ENCODE assay signal across 14 cellular contexts in the genomic region with DNA sequence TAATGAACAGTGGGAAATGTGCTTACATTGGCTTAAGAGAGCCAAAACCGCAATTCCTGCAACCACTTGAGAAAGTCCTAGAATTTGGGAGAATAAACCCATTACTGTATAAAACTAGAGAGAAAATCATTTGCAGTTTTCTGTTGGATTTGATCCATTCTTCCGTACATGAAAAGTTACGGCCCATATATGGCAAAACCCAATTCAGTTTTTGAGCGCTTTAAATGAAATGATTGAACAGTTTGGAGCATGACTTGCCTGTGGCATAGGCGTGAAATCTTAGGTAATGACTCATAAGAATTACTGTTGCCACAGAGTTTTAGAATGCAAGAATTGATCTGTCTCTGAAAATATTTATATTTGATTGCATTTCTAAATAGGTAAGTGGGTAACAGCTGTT. TPM values are rescaled to one million over a fixed set of nuclear protein-coding genes. Genes with fewer than 3 reads are reported as not detected.
DNase-seq lines count a peak whose midpoint lies in the region; ATAC-seq, FAIRE-seq and TF ChIP-seq lines count a peak whose summit lies in the region.
"Had no signal": no experiment of that assay in that cellular context is flagged by ENCODE, and none has a peak within 500 bp of the region (broad histone marks: within the 10 kb centered on the region; RNA-seq: fewer than 3 reads in every experiment).

No MANE protein-coding gene starts in this region.

- in situ Hi-C loops in HepG2 (cut with HindIII; ENCODE audit: extremely low pct_ligation_motif_present, low pct_unique_long_range_greater_than_20kb) (no loop called here), GM12878 (cut with MboI) (no loop called here)

- no peaks in the 10 kb centered on the region for H3K36me3 ChIP-seq in right lobe of liver
- no peaks in the 10 kb centered on the region for H3K36me3 ChIP-seq in HepG2 (replicated peaks in 1 of 2; ENCODE audit: control insufficient read depth in 1 of 2, insufficient read depth in 2 of 2, low read length in 2 of 2)
- no peaks in the 10 kb centered on the region for H3K36me3 ChIP-seq in GM12878 (ENCODE audit: control insufficient read depth in 2 of 2, insufficient read depth in 2 of 2, low read length in 1 of 2)
- no peaks in the 10 kb centered on the region for H3K36me3 ChIP-seq in testis (ENCODE audit: low read depth, missing control alignments)
- no peaks in the 10 kb centered on the region for H3K36me3 ChIP-seq in smooth muscle cell (ENCODE audit: low read depth)
- H3K36me3 ChIP-seq: right atrium auricular region had no signal

- H3K27ac ChIP-seq in right lobe of liver = peak overlapping the region in 2 of 3 donors; percentile 27 to 47
- no peak overlapping the region for H3K27ac ChIP-seq in HepG2 (ENCODE audit: extremely low read length, insufficient read depth, low read length)
- H3K27ac ChIP-seq in GM12878 (ENCODE audit: control insufficient read depth, insufficient read depth) = no peak overlapping the region
- H3K27ac ChIP-seq in testis = no peak overlapping the region
- H3K27ac ChIP-seq in smooth muscle cell (ENCODE audit: low read depth) = no peak overlapping the region
- H3K27ac ChIP-seq: right atrium auricular region had no signal

- H3K4me3 ChIP-seq in right lobe of liver (no peak overlapping the region), HepG2 (replicated peaks in 1 of 3; ENCODE audit: insufficient read depth in 1 of 3, low read depth in 2 of 3, low read length in 3 of 3) (no peak overlapping the region), GM12878 (no peak overlapping the region), testis (no peak overlapping the region), smooth muscle cell (no peak overlapping the region)
- H3K4me3 ChIP-seq: right atrium auricular region had no signal

- no peak overlapping the region for H2AFZ ChIP-seq in HepG2 (ENCODE audit: low read length)
- no peak overlapping the region for H2AFZ ChIP-seq in GM12878 (ENCODE audit: control insufficient read depth, low read depth, low read length)
- H2AFZ ChIP-seq in smooth muscle cell (ENCODE audit: low read depth) = no peak overlapping the region

- WGBS in right lobe of liver (ENCODE audit: insufficient coverage, low coverage, low lambda C conversion rate, missing lambda C conversion rate) = 71% methylated on average over 5 of the region's 5 CpGs
- WGBS in HepG2 (ENCODE audit: low lambda C conversion rate) = 98% methylated on average over 5 of the region's 5 CpGs
- WGBS in GM12878 (ENCODE audit: insufficient coverage, insufficient replicate concordance, low lambda C conversion rate, missing lambda C conversion rate) = 90% methylated on average over 5 of the region's 5 CpGs
- 91 to 92% methylated on average over 5 of the region's 5 CpGs for WGBS in testis, 2 donors
- WGBS in smooth muscle cell (ENCODE audit: low lambda C conversion rate) = 86% methylated on average over 5 of the region's 5 CpGs

- CTCF ChIA-PET in HepG2 (lab: Yijun Ruan, JAX; ENCODE audit: low intra/inter-chr PET ratio, low total read pairs) = no interaction called here
- CTCF ChIA-PET in GM12878 (lab: Yijun Ruan, JAX) = interaction anchor here (1.3 to 1.5 kb wide), 2 partner anchors 11 to 19 kb away, joined by 4 to 5 read pairs; no protein-coding TSS in a partner anchor

- H4K20me1 ChIP-seq in HepG2 (ENCODE audit: insufficient read depth, low read length) (no peaks in the 10 kb centered on the region), GM12878 (ENCODE audit: control insufficient read depth, insufficient read depth) (no peaks in the 10 kb centered on the region), smooth muscle cell (ENCODE audit: low read depth) (no peaks in the 10 kb centered on the region)

- H3K9ac ChIP-seq in HepG2 (ENCODE audit: insufficient read depth, low read depth, low read length) (no peak overlapping the region), GM12878 (ENCODE audit: control insufficient read depth, insufficient read depth, low read length) (no peak overlapping the region), smooth muscle cell (ENCODE audit: low read depth) (no peak overlapping the region)

- TF ChIP-seq POLR2A in right lobe of liver (IDR thresholded peaks at IDR 0.05) = no peak
- no peak for TF ChIP-seq POLR2A in HepG2 (IDR thresholded peaks at IDR 0.05; ENCODE audit: insufficient read depth in 1 of 2, low read depth in 2 of 2, low read length in 2 of 2)
- no peak for TF ChIP-seq POLR2A in GM12878 (IDR thresholded peaks at IDR 0.05; ENCODE audit: low read depth, low read length)
- TF ChIP-seq POLR2A in testis (IDR thresholded peaks at IDR 0.05) = no peak

- SMC1A ChIA-PET in GM12878 (lab: Charles Lee; ENCODE audit: uncharacterized antibody, unreplicated experiment) = interaction anchor here (1.3 kb wide), 1 partner anchor 15 kb away, joined by 5 read pairs; no protein-coding TSS in a partner anchor

- DNase-seq in right lobe of liver (no peak), HepG2 (ENCODE audit: low spot score) (no peak), GM12878 (ENCODE audit: low read depth, low spot score) (no peak), glomerular visceral epithelial cell (ENCODE audit: extremely low spot score) (peak; percentile 78), NCI-H2107 treated with DMSO at 0.1 percent for 48 hours (lab: John Stamatoyannopoulos, UW; ENCODE audit: unreplicated experiment) (no peak), testis (no peak), smooth muscle cell (lab: John Stamatoyannopoulos, UW; ENCODE audit: unreplicated experiment) (no peak)
- DNase-seq: activated CD4-positive, CD25-positive, alpha-beta regulatory T cell treated with anti-CD3 and anti-CD28 coated beads, Interleukin-2, amount 50 U/mL, for 72 hours; DMS53; hypothalamus; NCI-H1048; NCI-H774 had no signal

- BruUV-seq in HepG2 (replicated peaks; lab: Mats Ljungman, UMichigan) = no TSS peak
- BruUV-seq in GM12878 (replicated peaks; lab: Mats Ljungman, UMichigan) = no TSS peak

- H3K4me2 ChIP-seq in HepG2 (ENCODE audit: low read depth, low read length) (no peak overlapping the region), GM12878 (ENCODE audit: control insufficient read depth, insufficient read depth) (no peak overlapping the region), smooth muscle cell (no peak overlapping the region)

- ATAC-seq in right lobe of liver = peak in 2 of 4 donors; percentile 10 to 62
- no peak for ATAC-seq in HepG2
- peak; percentile 32; the same call in 1 of the 3 replicates for ATAC-seq in GM12878
- ATAC-seq in GM21381 (IDR thresholded peaks at IDR 0.05; ENCODE audit: unreplicated experiment) = no peak

- H3K79me2 ChIP-seq in HepG2 (ENCODE audit: insufficient read depth, low read length) = peaks cover 87% of the 10 kb centered on the region
- H3K79me2 ChIP-seq in GM12878 (ENCODE audit: control insufficient read depth, insufficient read depth, low read length) = no peaks in the 10 kb centered on the region; the same call in 1 of the 2 replicates
- peaks cover 26% of the 10 kb centered on the region for H3K79me2 ChIP-seq in smooth muscle cell (ENCODE audit: low read depth)

- RAD21 ChIA-PET in GM12878 (lab: Charles Lee; ENCODE audit: unreplicated experiment) = no interaction called here

- H3K9me3 ChIP-seq in right lobe of liver = no peaks in the 10 kb centered on the region
- H3K9me3 ChIP-seq in HepG2 (ENCODE audit: low read length) = no peaks in the 10 kb centered on the region
- H3K9me3 ChIP-seq in GM12878 (replicated peaks; ENCODE audit: control insufficient read depth, insufficient read depth, low read length) = no peaks in the 10 kb centered on the region; the same call in 2 of the 3 replicates
- H3K9me3 ChIP-seq in testis = no peaks in the 10 kb centered on the region
- no peaks in the 10 kb centered on the region for H3K9me3 ChIP-seq in smooth muscle cell (replicated peaks; ENCODE audit: low read depth)
- H3K9me3 ChIP-seq: right atrium auricular region had no signal

- FAIRE-seq in HepG2 (lab: Jason Lieb, UNC) (no peak), GM12878 (lab: Jason Lieb, UNC) (peak; percentile 44)

- TF ChIP-seq CTCF in right lobe of liver (IDR thresholded peaks at IDR 0.05) (no peak), HepG2 (CRISPR knock-in tag; IDR thresholded peaks at IDR 0.05) (no peak), GM12878 (IDR thresholded peaks at IDR 0.05 in 2 of 3, conservative IDR thresholded peaks at IDR 0.05 in 1 of 3; ENCODE audit: control insufficient read depth in 2 of 3, extremely low read depth in 1 of 3, insufficient read depth in 1 of 3, low read depth in 3 of 3, low read length in 3 of 3) (no peak), testis (IDR thresholded peaks at IDR 0.05) (no peak), smooth muscle cell (IDR thresholded peaks at IDR 0.05; ENCODE audit: borderline replicate concordance, insufficient read depth, poor library complexity, severe bottlenecking) (no peak)

- H3F3A ChIP-seq in smooth muscle cell (ENCODE audit: low read depth) = no peaks in the 10 kb centered on the region

- POLR2A ChIA-PET in HepG2 (lab: Yijun Ruan, JAX) = no interaction called here
- POLR2A ChIA-PET in GM12878 (lab: Charles Lee) = no interaction called here

- TF ChIP-seq EP300 in HepG2 (IDR thresholded peaks at IDR 0.05; ENCODE audit: low read depth in 2 of 2, low read length in 2 of 2) (no peak), HepG2 (CRISPR knock-in tag; IDR thresholded peaks at IDR 0.05; ENCODE audit: borderline replicate concordance) (no peak), GM12878 (IDR thresholded peaks at IDR 0.05; ENCODE audit: borderline replicate concordance in 1 of 2, control insufficient read depth in 1 of 2, low read depth in 2 of 2, low read length in 2 of 2) (no peak)

- TF ChIP-seq RAD21 in HepG2 (CRISPR knock-in tag; IDR thresholded peaks at IDR 0.05) (no peak), GM12878 (IDR thresholded peaks at IDR 0.05; ENCODE audit: insufficient read depth, low read depth, low read length) (no peak)

- H3K4me1 ChIP-seq in right lobe of liver (peaks cover 0 to 28% (median 7%) of the 10 kb centered on the region in 4 donors), HepG2 (ENCODE audit: insufficient read depth, low read length) (peaks cover 68% of the 10 kb centered on the region), GM12878 (ENCODE audit: control insufficient read depth, insufficient read depth, low read length) (peaks cover 8% of the 10 kb centered on the region), testis (peaks cover 14% of the 10 kb centered on the region), smooth muscle cell (ENCODE audit: low read depth) (peaks cover 4% of the 10 kb centered on the region)
- H3K4me1 ChIP-seq: right atrium auricular region had no signal

- H3K27me3 ChIP-seq in right lobe of liver (no peaks in the 10 kb centered on the region), HepG2 (ENCODE audit: control insufficient read depth in 1 of 2, insufficient read depth in 2 of 2, low read length in 2 of 2) (no peaks in the 10 kb centered on the region), GM12878 (replicated peaks in 1 of 2; ENCODE audit: control insufficient read depth in 2 of 2, insufficient read depth in 2 of 2, low read length in 1 of 2) (no peaks in the 10 kb centered on the region), testis (no peaks in the 10 kb centered on the region), smooth muscle cell (ENCODE audit: low read depth) (no peaks in the 10 kb centered on the region)
- H3K27me3 ChIP-seq: right atrium auricular region had no signal

- intact Hi-C loops in right lobe of liver (cut with DNase I) (no loop called here), HepG2 (cut with micrococcal nuclease; ENCODE audit: unreplicated experiment) (no loop called here), GM12878 (cut with micrococcal nuclease; ENCODE audit: unreplicated experiment) (no loop called here), testis (cut with DNase I; ENCODE audit: low total_unique reads) (no loop called here)

RNA-seq across cellular contexts. Expression of a gene that starts 52.0 kb away (rescaled TPM):
- total RNA-seq in right lobe of liver (10 to 100 TPM in 5 of 6 experiments, 1 to 10 TPM in 1; 8.6 to 19.3 (median 17.0) TPM), HepG2 (2016; rRNA removed; fragmentation: Illumina TruSeq; extraction: Trizol) (18.5 and 19.8 TPM in 2 replicates), GM12878 (2014; rRNA removed) (3.5 and 3.9 TPM in 2 replicates), GM12878 (2014; rRNA removed; fragmentation: Illumina TruSeq; extraction: Trizol) (3.0 and 3.4 TPM in 2 replicates), GM12878 (2021) (4.8 and 7.0 TPM in 2 replicates), testis (10 to 100 TPM; 50.5 to 60.1 TPM), smooth muscle cell (4.3 and 5.3 TPM in 2 replicates)
- total RNA-seq in HepG2 (2016; cell fraction: cytosol; rRNA removed; fragmentation: Illumina TruSeq; extraction: Trizol; ENCODE audit: low read depth) = 8.5 and 10.8 TPM in 2 replicates
- 16.7 and 17.3 TPM in 2 replicates for total RNA-seq in HepG2 (2016; cell fraction: insoluble cytoplasmic fraction; rRNA removed; fragmentation: Illumina TruSeq; extraction: Trizol)
- 8.5 and 10.8 TPM in 2 replicates for total RNA-seq in HepG2 (2016; cell fraction: membrane; rRNA removed; fragmentation: Illumina TruSeq; extraction: Trizol)
- 29.4 and 39.2 TPM in 2 replicates for total RNA-seq in HepG2 (2016; cell fraction: nucleus; rRNA removed; fragmentation: Illumina TruSeq; extraction: Trizol)
- polyA plus RNA-seq in HepG2 (2011; rRNA removed) (9.2 and 9.8 TPM in 2 replicates), GM12878 (2011; rRNA removed) (0.35 and 0.58 TPM in 2 replicates), GM12878 (2014; fragmentation: Illumina TruSeq; extraction: Trizol) (4.7 and 6.2 TPM in 2 replicates), GM12878 (2014; fragmentation: Nextera tagmentation; extraction: Ambion mirVana) (under 1 TPM; 0.42 to 0.53 TPM), GM12878 (2014; rRNA removed) (1.9 and 3.0 TPM in 2 replicates), GM12878 (2016; fragmentation: Nextera tagmentation; extraction: Ambion mirVana) (under 1 TPM; 0.42 to 0.82 TPM), testis (ENCODE audit: insufficient read depth, low read depth, low replicate concordance) (31.5 TPM), smooth muscle cell (1.1 and 3.1 TPM in 2 replicates)
- polyA plus RNA-seq in HepG2 (2011; cell fraction: cytosol; rRNA removed) = 7.0 and 7.7 TPM in 2 replicates
- 11.5 and 13.7 TPM in 2 replicates for polyA plus RNA-seq in HepG2 (2011; cell fraction: nucleus; rRNA removed)
- 9.2 and 15.8 TPM in 2 replicates for polyA plus RNA-seq in HepG2 (2012)
- polyA plus RNA-seq in HepG2 (2016; cell fraction: cytosol; fragmentation: Illumina TruSeq; extraction: Trizol; ENCODE audit: low read depth) = 0.60 and 0.61 TPM in 2 replicates
- 13.0 and 17.3 TPM in 2 replicates for polyA plus RNA-seq in HepG2 (2016; cell fraction: insoluble cytoplasmic fraction; fragmentation: Illumina TruSeq; extraction: Trizol; ENCODE audit: low read depth)
- polyA plus RNA-seq in HepG2 (2016; cell fraction: membrane; fragmentation: Illumina TruSeq; extraction: Trizol; ENCODE audit: low read depth) = 2.3 and 2.5 TPM in 2 replicates
- polyA plus RNA-seq in HepG2 (2016; cell fraction: nucleus; fragmentation: Illumina TruSeq; extraction: Trizol; ENCODE audit: insufficient read depth, low read depth) = 17.6 and 19.5 TPM in 2 replicates
- polyA minus RNA-seq in HepG2 (2011; rRNA and poly(A)+ RNA removed; ENCODE audit: low replicate concordance) = 17.9 and 28.2 TPM in 2 replicates
- polyA minus RNA-seq in HepG2 (2011; cell fraction: cytosol; rRNA and poly(A)+ RNA removed) = 24.3 and 29.5 TPM in 2 replicates
- 61.7 and 84.3 TPM in 2 replicates for polyA minus RNA-seq in HepG2 (2011; cell fraction: nucleus; rRNA and poly(A)+ RNA removed)
- 15.6 and 19.1 TPM in 2 replicates for total RNA-seq in GM12878 (2013; cell fraction: nucleolus; rRNA removed)
- 2.5 TPM for polyA plus RNA-seq in GM12878 (2011; ENCODE audit: low read depth)
- 0.38 and 0.66 TPM in 2 replicates for polyA plus RNA-seq in GM12878 (2011; cell fraction: cytosol; rRNA removed)
- polyA plus RNA-seq in GM12878 (2011; cell fraction: nucleus; rRNA removed) = 0.54 and 0.55 TPM in 2 replicates
- 4.0 and 4.2 TPM in 2 replicates for polyA plus RNA-seq in GM12878 (2012)
- 1.9 and 2.9 TPM in 2 replicates for polyA minus RNA-seq in GM12878 (2011; rRNA and poly(A)+ RNA removed)
- 0.52 and 3.1 TPM in 2 replicates for polyA minus RNA-seq in GM12878 (2011; cell fraction: cytosol; rRNA and poly(A)+ RNA removed)
- polyA minus RNA-seq in GM12878 (2011; cell fraction: nucleus; rRNA and poly(A)+ RNA removed) = 1.8 and 2.5 TPM in 2 replicates

Comparison
In these comparisons a context has a peak if more than half of its experiments do, and no peak if none do; other contexts are left out.
1. H3K27ac ChIP-seq: peak in right lobe of liver (2 of 3); none in HepG2 (single experiment), GM12878 (single experiment), testis (0 of 2) and smooth muscle cell (single experiment).